ENCODE assay signal across 34 cellular contexts in genomic region chr6:91130126-91130525, GRCh38.
"Had no signal": no experiment of that assay in that cellular context is flagged by ENCODE, and none has a peak within 500 bp of the region (broad histone marks: within the 10 kb centered on the region; RNA-seq: fewer than 3 reads in every experiment).

No MANE protein-coding gene starts in this region.

- H3K4me2 ChIP-seq: KMS-11 had no signal

- H3K9ac ChIP-seq: KMS-11 had no signal

- DNase-seq: Karpas-422, Kasumi-1, MG63, MM.1S, MV-4-11, NCI-H1048, NCI-H1092, NCI-H1092 treated with DMSO at 0.1 percent for 48 hours, NCI-H1105, NCI-H1105 treated with DMSO at 0.1 percent for 48 hours, NCI-H1417, NCI-H1417 treated with DMSO at 0.1 percent for 48 hours, NCI-H1436, NCI-H1436 treated with DMSO at 0.1 percent for 48 hours, NCI-H146, NCI-H1694, NCI-H1694 treated with DMSO at 0.1 percent for 48 hours, NCI-H187, NCI-H187 treated with DMSO at 0.1 percent for 48 hours, NCI-H1930, NCI-H2029, NCI-H2029 treated with DMSO at 0.1 percent for 48 hours, NCI-H2081, NCI-H2081 treated with DMSO at 0.1 percent for 48 hours, NCI-H2107, NCI-H2171, NCI-H2171 treated with DMSO at 0.1 percent for 48 hours, NCI-H2227 treated with DMSO at 0.1 percent for 48 hours, NCI-H226, NCI-H345, NCI-H446 treated with DMSO at 0.1 percent for 48 hours, NCI-H510A, NCI-H510A treated with DMSO at 0.1 percent for 48 hours had no signal

- H3K27ac ChIP-seq: KMS-11 had no signal

- H3K36me3 ChIP-seq: MG63 had no signal

- H3K4me3 ChIP-seq: MG63 had no signal

- H3K27me3 ChIP-seq: MG63 had no signal
